In genomic region chr2:240431276-240431662, GRCh38 we compare ENCODE assay signal across 21 cellular contexts. TPM values are rescaled to one million over a fixed set of nuclear protein-coding genes. Genes with fewer than 3 reads are reported as not detected.
DNase-seq lines count a peak whose midpoint lies in the region; ATAC-seq, FAIRE-seq and TF ChIP-seq lines count a peak whose summit lies in the region.
"Had no signal": no experiment of that assay in that cellular context is flagged by ENCODE, and none has a peak within 500 bp of the region (broad histone marks: within the 10 kb centered on the region; RNA-seq: fewer than 3 reads in every experiment).

No MANE protein-coding gene starts in this region.

- H3K36me3 ChIP-seq in astrocyte (ENCODE audit: insufficient read depth, low read length) = no peaks in the 10 kb centered on the region
- H3K36me3 ChIP-seq in left lung = no peaks in the 10 kb centered on the region
- no peaks in the 10 kb centered on the region for H3K36me3 ChIP-seq in tibial artery
- H3K36me3 ChIP-seq in osteoblast (ENCODE audit: insufficient read depth, low read length) = no peaks in the 10 kb centered on the region
- H3K36me3 ChIP-seq: ascending aorta had no signal

- H3K9ac ChIP-seq in astrocyte (ENCODE audit: low read length) = no peak overlapping the region

- peak overlapping the region; percentile 45 for H3K4me3 Mint-ChIP-seq in astrocyte (ENCODE audit: unreplicated experiment)
- H3K4me3 Mint-ChIP-seq: WTC11 had no signal

- H3K4me1 ChIP-seq in astrocyte (ENCODE audit: insufficient read depth, low read length) (peaks cover 21% of the 10 kb centered on the region), left lung (peaks cover 5 to 10% of the 10 kb centered on the region in 2 donors), tibial artery (peaks cover 5 to 16% (median 13%) of the 10 kb centered on the region in 4 donors), osteoblast (ENCODE audit: insufficient read depth, low read length) (peaks cover 14% of the 10 kb centered on the region)

- H3K27ac ChIP-seq in astrocyte (ENCODE audit: low read depth, low read length) (no peak overlapping the region), left lung (no peak overlapping the region), tibial artery (no peak overlapping the region), osteoblast (ENCODE audit: low read depth, low read length) (no peak overlapping the region)
- H3K27ac ChIP-seq: ascending aorta, C4-2B, SJSA1, skin epidermis had no signal

- H3K36me3 Mint-ChIP-seq in astrocyte (ENCODE audit: low read depth, unreplicated experiment) = peaks cover 5% of the 10 kb centered on the region
- H3K36me3 Mint-ChIP-seq: WTC11 had no signal

- H3K4me1 Mint-ChIP-seq in astrocyte (ENCODE audit: low read depth, unreplicated experiment) = peaks cover 11% of the 10 kb centered on the region

- H4K20me1 ChIP-seq in astrocyte (ENCODE audit: insufficient read depth, low read length) = peaks cover under 1% of the 10 kb centered on the region
- no peaks in the 10 kb centered on the region for H4K20me1 ChIP-seq in osteoblast (ENCODE audit: insufficient read depth, low read length)

- FAIRE-seq in astrocyte (lab: Jason Lieb, UNC) (no peak), HTR-8/SVneo (lab: Jason Lieb, UNC) (no peak)
- FAIRE-seq: GM19239 had no signal

- H3K27me3 Mint-ChIP-seq in astrocyte (ENCODE audit: low read depth, unreplicated experiment) = peaks cover 18% of the 10 kb centered on the region

- TF ChIP-seq CTCF in astrocyte (IDR thresholded peaks at IDR 0.05; ENCODE audit: insufficient read depth, low read depth, low read length) (no peak), left lung (IDR thresholded peaks at IDR 0.05) (no peak), tibial artery (IDR thresholded peaks at IDR 0.05) (no peak), osteoblast (IDR thresholded peaks at IDR 0.05; ENCODE audit: extremely low read depth, low read depth, low read length) (no peak)

- no peak for ATAC-seq in left lung
- ATAC-seq: WTC11 had no signal

- no peak overlapping the region for H3K27ac Mint-ChIP-seq in astrocyte (ENCODE audit: unreplicated experiment)
- H3K27ac Mint-ChIP-seq: WTC11 had no signal

- H3K9me3 ChIP-seq in astrocyte (ENCODE audit: insufficient read depth, low read depth, low read length) (no peaks in the 10 kb centered on the region), left lung (no peaks in the 10 kb centered on the region), tibial artery (no peaks in the 10 kb centered on the region), osteoblast (ENCODE audit: low read depth, low read length) (no peaks in the 10 kb centered on the region)
- H3K9me3 ChIP-seq: ascending aorta had no signal

- H3K27me3 ChIP-seq in astrocyte (ENCODE audit: insufficient read depth, low read length) (no peaks in the 10 kb centered on the region), left lung (peaks cover 0 to 57% of the 10 kb centered on the region in 2 donors), tibial artery (no peaks in the 10 kb centered on the region), osteoblast (ENCODE audit: insufficient read depth, low read length) (no peaks in the 10 kb centered on the region)
- H3K27me3 ChIP-seq: ascending aorta, SJSA1 had no signal

- H3K4me2 ChIP-seq in astrocyte (ENCODE audit: low read length) (no peak overlapping the region), osteoblast (ENCODE audit: insufficient read depth, low read length) (no peak overlapping the region)

- no peak overlapping the region for H3K4me3 ChIP-seq in astrocyte (ENCODE audit: insufficient read depth, low read depth, low read length)
- no peak overlapping the region for H3K4me3 ChIP-seq in left lung
- H3K4me3 ChIP-seq in tibial artery = no peak overlapping the region
- no peak overlapping the region for H3K4me3 ChIP-seq in osteoblast (ENCODE audit: insufficient read depth, low read length)
- H3K4me3 ChIP-seq: ascending aorta, SJSA1, skin epidermis had no signal

- peaks cover 6% of the 10 kb centered on the region for H3K9me3 Mint-ChIP-seq in astrocyte (ENCODE audit: unreplicated experiment)

- no peak overlapping the region for H2AFZ ChIP-seq in astrocyte (ENCODE audit: low read depth, low read length)
- H2AFZ ChIP-seq in osteoblast (ENCODE audit: low read length) = no peak overlapping the region

- DNase-seq in activated effector memory CD4-positive, alpha-beta T cell treated with anti-CD3 and anti-CD28 coated beads, Interleukin-2, amount 50 U/mL, for 16 hours = peak; percentile 55
- DNase-seq in activated effector memory CD4-positive, alpha-beta T cell treated with Interleukin-2 at 50 U/mL for 16 hours = no peak
- DNase-seq in astrocyte (ENCODE audit: low read depth) (no peak), left lung (peak; percentile 24 to 32), tibial artery (peak; percentile 16 to 49), osteoblast (ENCODE audit: insufficient read length, low spot score, missing footprints) (no peak), HTR-8/SVneo (ENCODE audit: insufficient read length, low spot score) (no peak), RKO (ENCODE audit: low spot score) (no peak)
- DNase-seq: ACHN; H7; NCI-H1436 treated with DMSO at 0.1 percent for 48 hours; NCI-H2171 treated with DMSO at 0.1 percent for 48 hours; NCI-H774; OCI-M1; stimulated activated CD4-positive, alpha-beta T cell treated with anti-CD3 and anti-CD28 coated beads, Interleukin-4, amount 100 ng/mL, for 1 hour had no signal

- intact Hi-C loops in left lung (cut with DNase I) = no loop called here
- intact Hi-C loops in tibial artery (cut with DNase I; ENCODE audit: low total_unique reads) = loop anchor here (5.0 to 10.0 kb wide), 2 partner anchors 44 to 134 kb away; partner anchors contain the start of genes DUSP28 and RNPEPL1

- H3K79me2 ChIP-seq in astrocyte (ENCODE audit: insufficient read depth, low read length) = peaks cover 6% of the 10 kb centered on the region
- H3K79me2 ChIP-seq in osteoblast (ENCODE audit: insufficient read depth, low read length) = no peaks in the 10 kb centered on the region

RNA-seq across cellular contexts. Expression of gene GPC1, which starts 4.2 kb away (rescaled TPM):
- total RNA-seq in astrocyte (252 and 299 TPM in 2 replicates), left lung (10 to 100 TPM; 60.4 to 63.4 TPM), osteoblast (44.8 and 54.3 TPM in 2 replicates)

Comparison
In these comparisons a context has a peak if more than half of its experiments do, and no peak if none do; other contexts are left out.
1. DNase-seq: peak in activated effector memory CD4-positive, alpha-beta T cell treated with anti-CD3 and anti-CD28 coated beads, Interleukin-2, amount 50 U/mL, for 16 hours (single experiment), left lung (2 of 2) and tibial artery (2 of 2); none in activated effector memory CD4-positive, alpha-beta T cell treated with Interleukin-2 at 50 U/mL for 16 hours (single experiment), astrocyte (single experiment), osteoblast (single experiment), HTR-8/SVneo (single experiment) and RKO (single experiment).